ENCODE assay signal across 7 cellular contexts in genomic region chr2:151243468-151243867, GRCh38.
"Had no signal": no experiment of that assay in that cellular context is flagged by ENCODE, and none has a peak within 500 bp of the region (broad histone marks: within the 10 kb centered on the region; RNA-seq: fewer than 3 reads in every experiment).

No MANE protein-coding gene starts in this region.

- DNase-seq: IMR-90, KBM-7, KG1 had no signal

- H3K27ac Mint-ChIP-seq: IgD-negative memory B cell had no signal

- H3K27ac ChIP-seq: HL-60 had no signal

- H3K4me3 Mint-ChIP-seq: IgD-negative memory B cell had no signal

- FAIRE-seq: HepG2, HTR-8/SVneo had no signal

- ATAC-seq: HepG2 had no signal
